Comparison of ENCODE assay signal across 20 cellular contexts in the genomic region with DNA sequence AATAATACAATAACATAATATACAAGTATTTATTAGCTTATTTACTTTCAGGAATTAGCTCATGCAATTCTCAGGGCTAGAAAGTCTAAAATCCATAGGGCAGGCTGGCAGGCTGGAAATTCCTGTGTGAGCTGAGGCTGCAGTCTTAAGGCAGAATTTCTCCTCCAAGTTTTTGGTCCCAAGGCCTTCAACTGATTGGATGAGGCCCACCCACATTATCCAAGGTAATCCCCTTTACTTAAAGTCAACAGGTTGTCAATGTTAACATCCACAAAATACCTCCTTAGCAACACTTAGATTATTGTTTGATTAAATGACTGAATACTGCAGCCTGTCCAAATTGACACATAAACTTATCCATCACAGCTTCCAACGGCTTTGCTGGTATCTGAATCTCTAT. TPM values are rescaled to one million over a fixed set of nuclear protein-coding genes. Genes with fewer than 3 reads are reported as not detected.
DNase-seq lines count a peak whose midpoint lies in the region; ATAC-seq, FAIRE-seq and TF ChIP-seq lines count a peak whose summit lies in the region.
"Had no signal": no experiment of that assay in that cellular context is flagged by ENCODE, and none has a peak within 500 bp of the region (broad histone marks: within the 10 kb centered on the region; RNA-seq: fewer than 3 reads in every experiment).

No MANE protein-coding gene starts in this region.

- DNase-seq in K562 (ENCODE audit: extremely low read depth in 1 of 4, low spot score in 3 of 4) (no peak), islet precursor cell (peak; percentile 10), HUDEP-2 (lab: John Stamatoyannopoulos, UW; ENCODE audit: unreplicated experiment in 76 of 76) (no peak), NCI-H748 (lab: John Stamatoyannopoulos, UW; ENCODE audit: unreplicated experiment) (no peak)
- DNase-seq: AML-193; Caco-2; Calu3; CD4-positive, alpha-beta T cell; CD8-positive, alpha-beta T cell; DMS79 treated with DMSO at 0.1 percent for 48 hours; GF-D8 had no signal

- H3K79me2 ChIP-seq in K562 (ENCODE audit: control insufficient read depth, insufficient read depth, low read length) = no peaks in the 10 kb centered on the region

- whole genome bisulfite sequencing in K562 (ENCODE audit: insufficient coverage, low coverage, missing lambda C conversion rate) = 0% methylated on average over 1 of the region's 1 CpG

- no peak overlapping the region for H3K4me2 ChIP-seq in K562 (ENCODE audit: insufficient read depth, low read length)
- H3K4me2 ChIP-seq: A549; BLaER1 treated with 17β-estradiol and CSF1 and Interleukin-3, amounts not matched to agents 10 nM and 100 nM had no signal

- no TSS peak for BruUV-seq in K562 (replicated peaks; lab: Mats Ljungman, UMichigan)

- no peaks in the 10 kb centered on the region for H3K27me3 ChIP-seq in K562 (ENCODE audit: control insufficient read depth in 2 of 2, insufficient read depth in 2 of 2, low read length in 2 of 2)
- H3K27me3 ChIP-seq: BLaER1 treated with 17β-estradiol and CSF1 and Interleukin-3, amounts not matched to agents 10 nM and 100 nM had no signal

- no peak overlapping the region for H3K9ac ChIP-seq in K562 (ENCODE audit: insufficient read depth in 1 of 2, low read depth in 2 of 2, low read length in 2 of 2)
- H3K9ac ChIP-seq: BLaER1 treated with 17β-estradiol and CSF1 and Interleukin-3, amounts not matched to agents 10 nM and 100 nM had no signal

- ATAC-seq in K562 = no peak
- no peak for ATAC-seq in GM18519 (IDR thresholded peaks at IDR 0.05; ENCODE audit: low FRiP score, unreplicated experiment)
- ATAC-seq: A549; CD8-positive, alpha-beta T cell had no signal

- H3K4me1 ChIP-seq in HEK293 (ENCODE audit: control insufficient read depth, insufficient read depth, low read length) (no peaks in the 10 kb centered on the region), K562 (replicated peaks in 1 of 2; ENCODE audit: control insufficient read depth in 2 of 2, insufficient read depth in 2 of 2, low read length in 2 of 2) (no peaks in the 10 kb centered on the region)
- H3K4me1 ChIP-seq: A549 had no signal

- TF ChIP-seq RAD21 in K562 (CRISPR knock-in tag; conservative IDR thresholded peaks at IDR 0.05 in 1 of 2, IDR thresholded peaks at IDR 0.05 in 1 of 2) = no peak

- no peak overlapping the region for H3K4me3 ChIP-seq in HEK293 (ENCODE audit: low read depth, low read length)
- no peak overlapping the region for H3K4me3 ChIP-seq in K562
- H3K4me3 ChIP-seq: A549; BLaER1 treated with 17β-estradiol and CSF1 and Interleukin-3, amounts not matched to agents 10 nM and 100 nM had no signal

- H3K27ac ChIP-seq in HEK293 (ENCODE audit: extremely low read depth, low read depth, low read length) (no peak overlapping the region), K562 (ENCODE audit: extremely low read depth, low read depth, low read length) (no peak overlapping the region)
- H3K27ac ChIP-seq: 22Rv1; A549; BLaER1 treated with 17β-estradiol and CSF1 and Interleukin-3, amounts not matched to agents 10 nM and 100 nM; C4-2B had no signal

- TF ChIP-seq CTCF in HEK293 (tag by site-specific recombination; IDR thresholded peaks at IDR 0.05) (no peak), K562 (IDR thresholded peaks at IDR 0.05 in 2 of 3, conservative IDR thresholded peaks at IDR 0.05 in 1 of 3; ENCODE audit: insufficient read depth in 2 of 3, low read depth in 1 of 3, low read length in 3 of 3) (no peak)

- FAIRE-seq in K562 (lab: Jason Lieb, UNC) = no peak
- FAIRE-seq: A549, D721Med, GM12891 had no signal

- POLR2A ChIA-PET in HEK293 (lab: Yijun Ruan, JAX) (no interaction called here), K562 (lab: Yijun Ruan, JAX) (no interaction called here)

- no peak overlapping the region for H2AFZ ChIP-seq in K562 (ENCODE audit: low read depth, low read length)

- no peaks in the 10 kb centered on the region for H4K20me1 ChIP-seq in K562 (replicated peaks; ENCODE audit: control insufficient read depth, insufficient read depth, low read length)
- H4K20me1 ChIP-seq: BLaER1 treated with 17β-estradiol and CSF1 and Interleukin-3, amounts not matched to agents 10 nM and 100 nM had no signal

- in situ Hi-C loops in K562 (cut with MboI) = no loop called here

- intact Hi-C loops in K562 (cut with micrococcal nuclease) = no loop called here

- CTCF ChIA-PET in HEK293 (lab: Yijun Ruan, JAX) = no interaction called here
- CTCF ChIA-PET in K562 (lab: Yijun Ruan, JAX; ENCODE audit: low intra/inter-chr PET ratio) = no interaction called here

- H3K36me3 ChIP-seq in HEK293 (ENCODE audit: control insufficient read depth in 2 of 2, insufficient read depth in 1 of 2, low read length in 2 of 2) = no peaks in the 10 kb centered on the region
- no peaks in the 10 kb centered on the region for H3K36me3 ChIP-seq in K562 (ENCODE audit: control insufficient read depth, insufficient read depth, low read length)
- H3K36me3 ChIP-seq: BLaER1 treated with 17β-estradiol and CSF1 and Interleukin-3, amounts not matched to agents 10 nM and 100 nM had no signal

- no peak for TF ChIP-seq EP300 in K562 (IDR thresholded peaks at IDR 0.05; ENCODE audit: low read length)

- H3K9me3 ChIP-seq in HEK293 (ENCODE audit: control insufficient read depth, insufficient read depth, low read depth, low read length) (no peaks in the 10 kb centered on the region), K562 (replicated peaks; ENCODE audit: control insufficient read depth, insufficient read depth, low read depth, low read length) (no peaks in the 10 kb centered on the region)
- H3K9me3 ChIP-seq: BLaER1 treated with 17β-estradiol and CSF1 and Interleukin-3, amounts not matched to agents 10 nM and 100 nM; Caco-2 had no signal

- no peak for TF ChIP-seq POLR2A in K562 (conservative IDR thresholded peaks at IDR 0.05)

- H3K9me1 ChIP-seq in K562 (ENCODE audit: control insufficient read depth, insufficient read depth, low read length) = no peaks in the 10 kb centered on the region

TF ChIP-seq in HEK293, 187 proteins besides CTCF, POLR2A, EP300 and RAD21 (continues in another document):
- TF ChIP-seq ZNF670 (tag by site-specific recombination; IDR thresholded peaks at IDR 0.05; ENCODE audit: low read depth) (no peak), MZF1 (tag by site-specific recombination; IDR thresholded peaks at IDR 0.05; ENCODE audit: borderline replicate concordance) (peak; percentile 34; the same call in 1 of the 2 replicates), ZNF366 (tag by site-specific recombination; conservative IDR thresholded peaks at IDR 0.05) (no peak), ZNF514 (tag by site-specific recombination; IDR thresholded peaks at IDR 0.05) (no peak), SCRT2 (tag by site-specific recombination; IDR thresholded peaks at IDR 0.05) (peak; percentile 40; the same call in 1 of the 2 replicates), ZNF473 (tag by site-specific recombination; IDR thresholded peaks at IDR 0.05) (no peak), ZNF837 (tag by site-specific recombination; IDR thresholded peaks at IDR 0.05) (no peak)

TF ChIP-seq in K562, 482 proteins besides CTCF, POLR2A, EP300 and RAD21:
- TF ChIP-seq HES1 (IDR thresholded peaks at IDR 0.05; ENCODE audit: low read depth) (no peak), ATF1 (CRISPR knock-in tag; IDR thresholded peaks at IDR 0.05) (no peak), ATF1 (tag; IDR thresholded peaks at IDR 0.05) (no peak), ZNF134 (CRISPR knock-in tag; conservative IDR thresholded peaks at IDR 0.05) (peak; percentile 92), DDX20 (tag; IDR thresholded peaks at IDR 0.05; ENCODE audit: low read depth) (no peak)

RNA-seq across cellular contexts. Expression of gene SOX9, which starts 32.9 kb away (rescaled TPM):
- not detected in 2 replicates for total RNA-seq in K562 (2011; cell fraction: chromatin; rRNA removed; ENCODE audit: low replicate concordance)
- total RNA-seq in K562 (2011; cell fraction: nucleolus; rRNA removed) = not detected in 2 replicates
- not detected in 2 replicates for total RNA-seq in K562 (2011; cell fraction: nucleoplasm; rRNA removed)
- total RNA-seq in K562 (2014; rRNA removed) = not detected in 2 replicates
- not detected in 2 replicates for total RNA-seq in K562 (2014; rRNA removed; fragmentation: Illumina TruSeq; extraction: Trizol)
- total RNA-seq in K562 (2015; rRNA removed; fragmentation: Illumina TruSeq; extraction: Trizol) = not detected in 2 replicates
- total RNA-seq in K562 (2021) = 0.04 and 0.18 TPM in 2 replicates
- not detected in 2 replicates for polyA plus RNA-seq in K562 (2011; rRNA removed)
- polyA plus RNA-seq in K562 (2011; cell fraction: cytosol; rRNA removed) = not detected in 2 replicates
- polyA plus RNA-seq in K562 (2011; cell fraction: nucleus; rRNA removed) = not detected in 2 replicates
- polyA plus RNA-seq in K562 (2012) = not detected in 2 replicates
- polyA plus RNA-seq in K562 (2014; fragmentation: Illumina TruSeq; extraction: Trizol) = not detected in 2 replicates
- not detected for polyA plus RNA-seq in K562 (2014; fragmentation: Nextera tagmentation; extraction: Ambion mirVana)
- not detected in 2 replicates for polyA plus RNA-seq in K562 (2014; rRNA removed)
- not detected in 2 replicates for polyA minus RNA-seq in K562 (2011; rRNA and poly(A)+ RNA removed)
- 0.27 TPM in 1 of 2 replicates, not detected in the other for polyA minus RNA-seq in K562 (2011; cell fraction: cytosol; rRNA and poly(A)+ RNA removed)
- not detected in 2 replicates for polyA minus RNA-seq in K562 (2011; cell fraction: nucleus; rRNA and poly(A)+ RNA removed)
- total RNA-seq: B cell; CD4-positive, alpha-beta T cell; CD8-positive, alpha-beta T cell had no signal
